1 cellular context compared by ENCODE assay signal in genomic region chr2:15485949-15486348, GRCh38.
TF ChIP-seq lines count a peak whose summit lies in the region.

No MANE protein-coding gene starts in this region.

TF ChIP-seq in HepG2, 621 proteins besides CTCF, POLR2A, EP300 and RAD21 (continued from another document and continues in another):
- TF ChIP-seq HNF4G (IDR thresholded peaks at IDR 0.05; ENCODE audit: borderline replicate concordance, low read depth, low read length) (peak; percentile 56), HNF4G (CRISPR knock-in tag; IDR thresholded peaks at IDR 0.05; ENCODE audit: borderline replicate concordance, low read depth) (no peak; the same call in 1 of the 2 replicates), ZBTB7A (CRISPR knock-in tag; IDR thresholded peaks at IDR 0.05) (peak; percentile 80), HOMEZ (CRISPR knock-in tag; IDR thresholded peaks at IDR 0.05; ENCODE audit: low read depth) (peak; percentile 94), MXD4 (CRISPR knock-in tag; IDR thresholded peaks at IDR 0.05) (no peak), ZNF484 (CRISPR knock-in tag; IDR thresholded peaks at IDR 0.05; ENCODE audit: borderline replicate concordance, low read depth) (no peak), POGZ (CRISPR knock-in tag; IDR thresholded peaks at IDR 0.05) (peak; percentile 87), SALL1 (CRISPR knock-in tag; IDR thresholded peaks at IDR 0.05) (peak; percentile 57; the same call in 1 of the 2 replicates), ZNF264 (CRISPR knock-in tag; IDR thresholded peaks at IDR 0.05) (peak; percentile 48; the same call in 1 of the 2 replicates), HOXA5 (CRISPR knock-in tag; IDR thresholded peaks at IDR 0.05) (0 out of 2 replicates have a peak, but pooled peaks have one; percentile 32), ZNF292 (CRISPR knock-in tag; IDR thresholded peaks at IDR 0.05; ENCODE audit: borderline replicate concordance, low read depth) (peak; percentile 72; the same call in 1 of the 2 replicates), ZSCAN25 (CRISPR knock-in tag; IDR thresholded peaks at IDR 0.05) (0 out of 2 replicates have a peak, but pooled peaks have one; percentile 39), YEATS4 (CRISPR knock-in tag; IDR thresholded peaks at IDR 0.05; ENCODE audit: borderline replicate concordance) (peak; percentile 31; the same call in 1 of the 2 replicates), ZNF772 (CRISPR knock-in tag; IDR thresholded peaks at IDR 0.05) (0 out of 2 replicates have a peak, but pooled peaks have one; percentile 57), ZSCAN20 (CRISPR knock-in tag; IDR thresholded peaks at IDR 0.05; ENCODE audit: borderline replicate concordance) (0 out of 2 replicates have a peak, but pooled peaks have one; percentile 38), ZNF784 (CRISPR knock-in tag; IDR thresholded peaks at IDR 0.05; ENCODE audit: borderline replicate concordance) (0 out of 2 replicates have a peak, but pooled peaks have one; percentile 31), ZNF629 (CRISPR knock-in tag; conservative IDR thresholded peaks at IDR 0.05) (peak; percentile 55), NR2C2 (CRISPR knock-in tag; IDR thresholded peaks at IDR 0.05; ENCODE audit: borderline replicate concordance) (peak; percentile 72), MED1 (CRISPR knock-in tag; IDR thresholded peaks at IDR 0.05) (peak; percentile 35; the same call in 1 of the 2 replicates), ZNF788 (CRISPR knock-in tag; IDR thresholded peaks at IDR 0.05; ENCODE audit: borderline replicate concordance) (peak; percentile 33; the same call in 1 of the 2 replicates), ARNT (IDR thresholded peaks at IDR 0.05) (no peak), MEIS2 (CRISPR knock-in tag; IDR thresholded peaks at IDR 0.05) (0 out of 2 replicates have a peak, but pooled peaks have one; percentile 38), HNF4A (CRISPR knock-in tag; IDR thresholded peaks at IDR 0.05) (peak; percentile 91), ZHX1 (CRISPR knock-in tag; IDR thresholded peaks at IDR 0.05; ENCODE audit: low read depth) (no peak), NRL (CRISPR knock-in tag; IDR thresholded peaks at IDR 0.05; ENCODE audit: borderline replicate concordance) (no peak), ZNF232 (CRISPR knock-in tag; IDR thresholded peaks at IDR 0.05; ENCODE audit: borderline replicate concordance) (0 out of 2 replicates have a peak, but pooled peaks have one; percentile 24), MTF2 (CRISPR knock-in tag; IDR thresholded peaks at IDR 0.05; ENCODE audit: borderline replicate concordance) (no peak), HOXA3 (CRISPR knock-in tag; IDR thresholded peaks at IDR 0.05) (peak; percentile 64; the same call in 1 of the 2 replicates), E2F2 (CRISPR knock-in tag; IDR thresholded peaks at IDR 0.05; ENCODE audit: borderline replicate concordance) (0 out of 2 replicates have a peak, but pooled peaks have one; percentile 18), ZBTB38 (CRISPR knock-in tag; IDR thresholded peaks at IDR 0.05) (0 out of 2 replicates have a peak, but pooled peaks have one; percentile 40), PITX1 (CRISPR knock-in tag; IDR thresholded peaks at IDR 0.05) (peak; percentile 23; the same call in 1 of the 2 replicates), ZFP90 (CRISPR knock-in tag; IDR thresholded peaks at IDR 0.05; ENCODE audit: borderline replicate concordance) (0 out of 2 replicates have a peak, but pooled peaks have one; percentile 58), ESRRA (CRISPR knock-in tag; IDR thresholded peaks at IDR 0.05; ENCODE audit: low read depth) (0 out of 2 replicates have a peak, but pooled peaks have one; percentile 43), ZFYVE20 (CRISPR knock-in tag; IDR thresholded peaks at IDR 0.05; ENCODE audit: borderline replicate concordance, low read depth) (no peak), XRCC5 (optimal IDR thresholded peaks at IDR 0.05; ENCODE audit: low read length) (peak; percentile 38), ZKSCAN5 (CRISPR knock-in tag; IDR thresholded peaks at IDR 0.05) (no peak), RARA (CRISPR knock-in tag; IDR thresholded peaks at IDR 0.05) (0 out of 2 replicates have a peak, but pooled peaks have one; percentile 6), LCORL (IDR thresholded peaks at IDR 0.05) (no peak), LCORL (CRISPR knock-in tag; IDR thresholded peaks at IDR 0.05) (0 out of 2 replicates have a peak, but pooled peaks have one; percentile 38)
- TF ChIP-seq, protein P1, sequence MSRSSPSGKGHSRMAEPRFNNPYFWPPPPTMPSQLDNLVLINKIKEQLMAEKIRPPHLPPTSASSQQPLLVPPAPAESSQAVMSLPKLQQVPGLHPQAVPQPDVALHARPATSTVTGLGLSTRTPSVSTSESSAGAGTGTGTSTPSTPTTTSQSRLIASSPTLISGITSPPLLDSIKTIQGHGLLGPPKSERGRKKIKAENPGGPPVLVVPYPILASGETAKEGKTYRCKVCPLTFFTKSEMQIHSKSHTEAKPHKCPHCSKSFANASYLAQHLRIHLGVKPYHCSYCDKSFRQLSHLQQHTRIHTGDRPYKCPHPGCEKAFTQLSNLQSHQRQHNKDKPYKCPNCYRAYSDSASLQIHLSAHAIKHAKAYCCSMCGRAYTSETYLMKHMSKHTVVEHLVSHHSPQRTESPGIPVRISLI (CRISPR knock-in tag; IDR thresholded peaks at IDR 0.05; ENCODE audit: borderline replicate concordance) = no peak
- TF ChIP-seq, protein P2, sequence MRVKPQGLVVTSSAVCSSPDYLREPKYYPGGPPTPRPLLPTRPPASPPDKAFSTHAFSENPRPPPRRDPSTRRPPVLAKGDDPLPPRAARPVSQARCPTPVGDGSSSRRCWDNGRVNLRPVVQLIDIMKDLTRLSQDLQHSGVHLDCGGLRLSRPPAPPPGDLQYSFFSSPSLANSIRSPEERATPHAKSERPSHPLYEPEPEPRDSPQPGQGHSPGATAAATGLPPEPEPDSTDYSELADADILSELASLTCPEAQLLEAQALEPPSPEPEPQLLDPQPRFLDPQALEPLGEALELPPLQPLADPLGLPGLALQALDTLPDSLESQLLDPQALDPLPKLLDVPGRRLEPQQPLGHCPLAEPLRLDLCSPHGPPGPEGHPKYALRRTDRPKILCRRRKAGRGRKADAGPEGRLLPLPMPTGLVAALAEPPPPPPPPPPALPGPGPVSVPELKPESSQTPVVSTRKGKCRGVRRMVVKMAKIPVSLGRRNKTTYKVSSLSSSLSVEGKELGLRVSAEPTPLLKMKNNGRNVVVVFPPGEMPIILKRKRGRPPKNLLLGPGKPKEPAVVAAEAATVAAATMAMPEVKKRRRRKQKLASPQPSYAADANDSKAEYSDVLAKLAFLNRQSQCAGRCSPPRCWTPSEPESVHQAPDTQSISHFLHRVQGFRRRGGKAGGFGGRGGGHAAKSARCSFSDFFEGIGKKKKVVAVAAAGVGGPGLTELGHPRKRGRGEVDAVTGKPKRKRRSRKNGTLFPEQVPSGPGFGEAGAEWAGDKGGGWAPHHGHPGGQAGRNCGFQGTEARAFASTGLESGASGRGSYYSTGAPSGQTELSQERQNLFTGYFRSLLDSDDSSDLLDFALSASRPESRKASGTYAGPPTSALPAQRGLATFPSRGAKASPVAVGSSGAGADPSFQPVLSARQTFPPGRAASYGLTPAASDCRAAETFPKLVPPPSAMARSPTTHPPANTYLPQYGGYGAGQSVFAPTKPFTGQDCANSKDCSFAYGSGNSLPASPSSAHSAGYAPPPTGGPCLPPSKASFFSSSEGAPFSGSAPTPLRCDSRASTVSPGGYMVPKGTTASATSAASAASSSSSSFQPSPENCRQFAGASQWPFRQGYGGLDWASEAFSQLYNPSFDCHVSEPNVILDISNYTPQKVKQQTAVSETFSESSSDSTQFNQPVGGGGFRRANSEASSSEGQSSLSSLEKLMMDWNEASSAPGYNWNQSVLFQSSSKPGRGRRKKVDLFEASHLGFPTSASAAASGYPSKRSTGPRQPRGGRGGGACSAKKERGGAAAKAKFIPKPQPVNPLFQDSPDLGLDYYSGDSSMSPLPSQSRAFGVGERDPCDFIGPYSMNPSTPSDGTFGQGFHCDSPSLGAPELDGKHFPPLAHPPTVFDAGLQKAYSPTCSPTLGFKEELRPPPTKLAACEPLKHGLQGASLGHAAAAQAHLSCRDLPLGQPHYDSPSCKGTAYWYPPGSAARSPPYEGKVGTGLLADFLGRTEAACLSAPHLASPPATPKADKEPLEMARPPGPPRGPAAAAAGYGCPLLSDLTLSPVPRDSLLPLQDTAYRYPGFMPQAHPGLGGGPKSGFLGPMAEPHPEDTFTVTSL (CRISPR knock-in tag; IDR thresholded peaks at IDR 0.05; ENCODE audit: borderline replicate concordance) = peak; percentile 35; the same call in 1 of the 2 replicates
- TF ChIP-seq, protein P3, sequence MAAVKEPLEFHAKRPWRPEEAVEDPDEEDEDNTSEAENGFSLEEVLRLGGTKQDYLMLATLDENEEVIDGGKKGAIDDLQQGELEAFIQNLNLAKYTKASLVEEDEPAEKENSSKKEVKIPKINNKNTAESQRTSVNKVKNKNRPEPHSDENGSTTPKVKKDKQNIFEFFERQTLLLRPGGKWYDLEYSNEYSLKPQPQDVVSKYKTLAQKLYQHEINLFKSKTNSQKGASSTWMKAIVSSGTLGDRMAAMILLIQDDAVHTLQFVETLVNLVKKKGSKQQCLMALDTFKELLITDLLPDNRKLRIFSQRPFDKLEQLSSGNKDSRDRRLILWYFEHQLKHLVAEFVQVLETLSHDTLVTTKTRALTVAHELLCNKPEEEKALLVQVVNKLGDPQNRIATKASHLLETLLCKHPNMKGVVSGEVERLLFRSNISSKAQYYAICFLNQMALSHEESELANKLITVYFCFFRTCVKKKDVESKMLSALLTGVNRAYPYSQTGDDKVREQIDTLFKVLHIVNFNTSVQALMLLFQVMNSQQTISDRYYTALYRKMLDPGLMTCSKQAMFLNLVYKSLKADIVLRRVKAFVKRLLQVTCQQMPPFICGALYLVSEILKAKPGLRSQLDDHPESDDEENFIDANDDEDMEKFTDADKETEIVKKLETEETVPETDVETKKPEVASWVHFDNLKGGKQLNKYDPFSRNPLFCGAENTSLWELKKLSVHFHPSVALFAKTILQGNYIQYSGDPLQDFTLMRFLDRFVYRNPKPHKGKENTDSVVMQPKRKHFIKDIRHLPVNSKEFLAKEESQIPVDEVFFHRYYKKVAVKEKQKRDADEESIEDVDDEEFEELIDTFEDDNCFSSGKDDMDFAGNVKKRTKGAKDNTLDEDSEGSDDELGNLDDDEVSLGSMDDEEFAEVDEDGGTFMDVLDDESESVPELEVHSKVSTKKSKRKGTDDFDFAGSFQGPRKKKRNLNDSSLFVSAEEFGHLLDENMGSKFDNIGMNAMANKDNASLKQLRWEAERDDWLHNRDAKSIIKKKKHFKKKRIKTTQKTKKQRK (IDR thresholded peaks at IDR 0.05; ENCODE audit: low read length) = no peak
- TF ChIP-seq, protein P4, sequence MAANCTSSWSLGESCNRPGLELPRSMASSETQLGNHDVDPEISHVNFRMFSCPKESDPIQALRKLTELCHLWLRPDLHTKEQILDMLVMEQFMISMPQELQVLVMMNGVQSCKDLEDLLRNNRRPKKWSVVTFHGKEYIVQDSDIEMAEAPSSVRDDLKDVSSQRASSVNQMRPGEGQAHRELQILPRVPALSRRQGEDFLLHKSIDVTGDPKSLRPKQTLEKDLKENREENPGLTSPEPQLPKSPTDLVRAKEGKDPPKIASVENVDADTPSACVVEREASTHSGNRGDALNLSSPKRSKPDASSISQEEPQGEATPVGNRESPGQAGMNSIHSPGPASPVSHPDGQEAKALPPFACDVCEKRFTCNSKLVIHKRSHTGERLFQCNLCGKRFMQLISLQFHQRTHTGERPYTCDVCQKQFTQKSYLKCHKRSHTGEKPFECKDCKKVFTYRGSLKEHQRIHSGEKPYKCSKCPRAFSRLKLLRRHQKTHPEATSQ (CRISPR knock-in tag; IDR thresholded peaks at IDR 0.05; ENCODE audit: borderline replicate concordance) = peak; percentile 40; the same call in 1 of the 2 replicates
